ENCODE assay signal across 15 cellular contexts in genomic region chr3:41162981-41163380, GRCh38. TPM values are rescaled to one million over a fixed set of nuclear protein-coding genes. Genes with fewer than 3 reads are reported as not detected.
A peak's percentile ranks its signal among the peaks of the same experiment; 100 is the strongest.
DNase-seq lines count a peak whose midpoint lies in the region; ATAC-seq and TF ChIP-seq lines count a peak whose summit lies in the region.
"Had no signal": no experiment of that assay in that cellular context is flagged by ENCODE, and none has a peak within 500 bp of the region (broad histone marks: within the 10 kb centered on the region; RNA-seq: fewer than 3 reads in every experiment).

No MANE protein-coding gene starts in this region.

- TF ChIP-seq CTCF in C4-2B (conservative IDR thresholded peaks at IDR 0.05) (no peak), endothelial cell (IDR thresholded peaks at IDR 0.05; ENCODE audit: unreplicated experiment) (no peak), nephron progenitor cell (IDR thresholded peaks at IDR 0.05) (no peak)

- H3K27me3 Mint-ChIP-seq in endothelial cell (ENCODE audit: unreplicated experiment), result peaks cover 7% of the 10 kb centered on the region
- H3K27me3 Mint-ChIP-seq in nephron progenitor cell (ENCODE audit: low read depth, poor library complexity), result no peaks in the 10 kb centered on the region

- H3K27me3 ChIP-seq in SJSA1 (replicated peaks), result no peaks in the 10 kb centered on the region
- H3K27me3 ChIP-seq in H7 (ENCODE audit: control insufficient read depth, insufficient read depth, low read length), result no peaks in the 10 kb centered on the region

- H3K36me3 Mint-ChIP-seq in endothelial cell (ENCODE audit: low read depth, unreplicated experiment), result no peaks in the 10 kb centered on the region
- H3K36me3 Mint-ChIP-seq in nephron progenitor cell (ENCODE audit: low read depth), result no peaks in the 10 kb centered on the region
- H3K36me3 Mint-ChIP-seq: CD14-positive monocyte; CD8-positive, alpha-beta T cell; IgD-negative memory B cell had no signal

- H3K9me3 Mint-ChIP-seq in endothelial cell (ENCODE audit: unreplicated experiment) (no peaks in the 10 kb centered on the region), nephron progenitor cell (peaks cover 4% of the 10 kb centered on the region)
- H3K9me3 Mint-ChIP-seq: CD8-positive, alpha-beta T cell; IgD-negative memory B cell had no signal

- H3K27ac ChIP-seq in C4-2B (peak overlapping the region; percentile 54), SJSA1 (peak overlapping the region; percentile 56)

- H3K36me3 ChIP-seq in SJSA1 (no peaks in the 10 kb centered on the region), H7 (replicated peaks; ENCODE audit: control insufficient read depth, insufficient read depth, low read length) (no peaks in the 10 kb centered on the region)

- peak overlapping the region; percentile 17 for H3K4me3 Mint-ChIP-seq in endothelial cell (ENCODE audit: unreplicated experiment)
- H3K4me3 Mint-ChIP-seq in nephron progenitor cell, result peak overlapping the region; percentile 4
- H3K4me3 Mint-ChIP-seq: B cell; CD14-positive monocyte; CD8-positive, alpha-beta T cell; IgD-negative memory B cell had no signal

- peak overlapping the region; percentile 88 for H3K27ac Mint-ChIP-seq in endothelial cell (ENCODE audit: unreplicated experiment)
- H3K27ac Mint-ChIP-seq in nephron progenitor cell, result peak overlapping the region; percentile 91
- H3K27ac Mint-ChIP-seq: B cell; CD8-positive, alpha-beta T cell; IgD-negative memory B cell had no signal

- H3K4me1 ChIP-seq in SJSA1 (replicated peaks), result peaks cover 30% of the 10 kb centered on the region

- DNase-seq in SJSA1 (ENCODE audit: low read depth in 1 of 2, low spot score in 2 of 2) (no peak), endothelial cell (ENCODE audit: low spot score) (no peak), nephron progenitor cell (no peak), NCI-H1105 treated with DMSO at 0.1 percent for 48 hours (lab: John Stamatoyannopoulos, UW) (no peak), H7 (no peak)
- DNase-seq: CD8-positive, alpha-beta T cell; COR-L47; DMS153; GF-D8 had no signal

- ATAC-seq in GM21723 (IDR thresholded peaks at IDR 0.05; ENCODE audit: unreplicated experiment), result no peak
- ATAC-seq: CD8-positive, alpha-beta T cell; HCT116 had no signal

- H3K9me3 ChIP-seq in SJSA1 (replicated peaks), result no peaks in the 10 kb centered on the region

- peaks cover 85% of the 10 kb centered on the region for H3K4me1 Mint-ChIP-seq in endothelial cell (ENCODE audit: unreplicated experiment)
- H3K4me1 Mint-ChIP-seq in nephron progenitor cell, result peaks cover 64% of the 10 kb centered on the region
- H3K4me1 Mint-ChIP-seq: B cell had no signal

- no peak overlapping the region for H3K4me3 ChIP-seq in SJSA1
- H3K4me3 ChIP-seq in H7 (ENCODE audit: insufficient read depth, low read depth, low read length), result no peak overlapping the region

RNA-seq across cellular contexts. Expression of gene CTNNB1, which starts 36.3 kb away (rescaled TPM):
- 501 and 574 TPM in 2 replicates for total RNA-seq in SJSA1 (2014; rRNA removed; shearing (Covaris generic))
- total RNA-seq in endothelial cell (ENCODE audit: unreplicated experiment), result 1,051 TPM
- total RNA-seq in H7 (2014; rRNA removed; shearing (Covaris generic)), result 723 and 740 TPM in 2 replicates
